ENCODE assay signal across 25 cellular contexts in the genomic region with DNA sequence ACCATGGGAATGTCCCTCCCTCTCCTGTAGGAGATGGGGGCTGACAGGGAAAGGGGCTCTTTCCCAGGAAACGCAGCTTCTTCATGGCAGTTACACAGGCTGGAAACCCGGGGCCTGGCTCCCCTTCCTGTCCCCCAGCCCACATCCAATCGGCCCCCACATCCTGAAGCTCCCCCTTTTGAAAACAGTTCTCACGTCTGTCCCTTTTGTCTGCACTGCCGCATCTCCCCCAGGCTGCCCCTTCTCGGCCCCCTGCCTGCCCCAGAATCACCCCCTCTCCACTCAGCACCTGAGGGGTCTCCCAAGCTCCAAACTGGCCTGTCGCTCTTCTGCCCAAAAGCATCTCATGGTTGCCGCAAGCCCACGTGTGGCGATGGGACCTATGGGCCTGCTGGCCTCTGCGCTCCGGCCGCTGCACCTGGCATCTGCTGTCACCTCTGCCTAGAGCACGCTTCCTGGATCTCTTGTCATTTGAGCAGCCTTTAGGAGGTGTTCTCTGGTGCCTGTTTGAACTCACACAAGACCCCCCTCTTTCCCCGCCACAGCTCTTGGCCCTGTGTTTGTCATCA. TPM values are rescaled to one million over a fixed set of nuclear protein-coding genes. Genes with fewer than 3 reads are reported as not detected.
"Had no signal": no experiment of that assay in that cellular context is flagged by ENCODE, and none has a peak within 500 bp of the region (broad histone marks: within the 10 kb centered on the region; RNA-seq: fewer than 3 reads in every experiment).

No MANE protein-coding gene starts in this region.

- DNase-seq: activated CD4-positive, alpha-beta T cell treated with anti-CD3 and anti-CD28 coated beads, Interleukin-2, amount 10 ng/mL, durations not matched to agents 7 days and 5 days; activated CD8-positive, alpha-beta T cell treated with anti-CD3 and anti-CD28 coated beads, Interleukin-2, amount 10 ng/mL, durations not matched to agents 7 days and 5 days; activated T-cell treated with anti-CD3 and anti-CD28 coated beads, Interleukin-2, amount 50 U/mL, for 24 hours; aorta; central memory CD4-positive, alpha-beta T cell; effector memory CD8-positive, alpha-beta T cell; gastrocnemius medialis; head of caudate nucleus; hypothalamus; mucosa of descending colon; small intestine; stimulated activated CD4-positive, alpha-beta T cell treated with anti-CD3 and anti-CD28 coated beads, Interleukin-15, amount 100 ng/mL, for 24 hours; stimulated activated naive CD4-positive, alpha-beta T cell; T-helper 2 cell had no signal

- H3K4me3 Mint-ChIP-seq: activated CD4-positive, alpha-beta T cell treated with anti-CD3 and anti-CD28 coated beads, Interleukin-2, amount 10 ng/mL, durations not matched to agents 7 days and 5 days; activated CD8-positive, alpha-beta T cell treated with anti-CD3 and anti-CD28 coated beads, Interleukin-2, amount 10 ng/mL, durations not matched to agents 7 days and 5 days; activated T-cell treated with anti-CD3 and anti-CD28 coated beads, Interleukin-2, amount 50 U/mL, for 24 hours; activated T-helper 17 cell treated with anti-CD3 and anti-CD28 coated beads, Interleukin-2, amount 50 U/mL, for 72 hours; effector memory CD8-positive, alpha-beta T cell; memory B cell had no signal

- FAIRE-seq: endothelial cell of umbilical vein, small intestine had no signal

- H3K27me3 Mint-ChIP-seq: activated CD4-positive, alpha-beta T cell treated with anti-CD3 and anti-CD28 coated beads, Interleukin-2, amount 10 ng/mL, durations not matched to agents 7 days and 5 days; activated T-cell treated with anti-CD3 and anti-CD28 coated beads, Interleukin-2, amount 50 U/mL, for 24 hours; activated T-helper 17 cell treated with anti-CD3 and anti-CD28 coated beads, Interleukin-2, amount 50 U/mL, for 72 hours; effector memory CD8-positive, alpha-beta T cell had no signal

- ATAC-seq: activated CD4-positive, CD25-positive, alpha-beta regulatory T cell treated with anti-CD3 and anti-CD28 coated beads, Interleukin-2, amount 50 U/mL, for 24 hours; activated CD8-positive, alpha-beta T cell treated with anti-CD3 and anti-CD28 coated beads, Interleukin-2, amount 10 ng/mL, durations not matched to agents 7 days and 5 days; activated naive CD4-positive, alpha-beta T cell treated with anti-CD3 and anti-CD28 coated beads, Interleukin-2, amount 50 U/mL, for 72 hours; activated T-helper 17 cell treated with anti-CD3 and anti-CD28 coated beads, Interleukin-2, amount 50 U/mL, for 72 hours; effector memory CD8-positive, alpha-beta T cell; esophagus mucosa; gastrocnemius medialis; mucosa of descending colon; sciatic nerve had no signal

- H3K27me3 ChIP-seq: gastrocnemius medialis had no signal

- H3K4me1 Mint-ChIP-seq: activated CD4-positive, alpha-beta T cell treated with anti-CD3 and anti-CD28 coated beads, Interleukin-2, amount 10 ng/mL, durations not matched to agents 7 days and 5 days; activated T-helper 17 cell treated with anti-CD3 and anti-CD28 coated beads, Interleukin-2, amount 50 U/mL, for 72 hours; memory B cell had no signal

- H3K4me3 ChIP-seq: gastrocnemius medialis, mucosa of descending colon had no signal

- H3K9me3 ChIP-seq: gastrocnemius medialis had no signal

- H3K27ac Mint-ChIP-seq: activated CD4-positive, alpha-beta T cell treated with anti-CD3 and anti-CD28 coated beads, Interleukin-2, amount 10 ng/mL, durations not matched to agents 7 days and 5 days; activated CD8-positive, alpha-beta T cell treated with anti-CD3 and anti-CD28 coated beads, Interleukin-2, amount 10 ng/mL, durations not matched to agents 7 days and 5 days; activated naive CD4-positive, alpha-beta T cell treated with anti-CD3 and anti-CD28 coated beads, Interleukin-2, amount 50 U/mL, for 72 hours; activated T-cell treated with anti-CD3 and anti-CD28 coated beads, Interleukin-2, amount 50 U/mL, for 24 hours; activated T-helper 17 cell treated with anti-CD3 and anti-CD28 coated beads, Interleukin-2, amount 50 U/mL, for 72 hours; memory B cell had no signal

- H3K36me3 ChIP-seq: gastrocnemius medialis had no signal

RNA-seq across cellular contexts. Expression of a gene that starts 0.9 kb away (rescaled TPM):
- total RNA-seq: activated CD4-positive, alpha-beta T cell treated with anti-CD3 and anti-CD28 coated beads, Interleukin-2, amount 10 ng/mL, durations not matched to agents 7 days and 5 days; activated CD8-positive, alpha-beta T cell treated with anti-CD3 and anti-CD28 coated beads, Interleukin-2, amount 10 ng/mL, durations not matched to agents 7 days and 5 days; activated naive CD4-positive, alpha-beta T cell treated with anti-CD3 and anti-CD28 coated beads, Interleukin-2, amount 50 U/mL, for 72 hours; activated T-helper 17 cell treated with anti-CD3 and anti-CD28 coated beads, Interleukin-2, amount 50 U/mL, for 72 hours; dermis microvascular lymphatic vessel endothelial cell; endothelial cell of umbilical vein; esophagus mucosa; renal cortical epithelial cell; urinary bladder had no signal
- polyA plus RNA-seq: endothelial cell of umbilical vein, neural cell had no signal
